22 cellular contexts compared by ENCODE assay signal in genomic region chr4:88216395-88216794, GRCh38.
"Had no signal": no experiment of that assay in that cellular context is flagged by ENCODE, and none has a peak within 500 bp of the region (broad histone marks: within the 10 kb centered on the region; RNA-seq: fewer than 3 reads in every experiment).

No MANE protein-coding gene starts in this region.

- DNase-seq: activated CD4-positive, alpha-beta memory T cell treated with anti-CD3 and anti-CD28 coated beads, Interleukin-2, amount 10 ng/mL, durations not matched to agents 7 days and 5 days; activated CD8-positive, alpha-beta memory T cell treated with anti-CD3 and anti-CD28 coated beads, Interleukin-2, amount 50 U/mL, for 4 hours; activated effector memory CD4-positive, alpha-beta T cell treated with anti-CD3 and anti-CD28 coated beads, Interleukin-2, amount 50 U/mL, for 16 hours; activated T-cell treated with anti-CD3 and anti-CD28 coated beads, Interleukin-2, amount 50 U/mL, for 48 hours; amniotic stem cell; caudate nucleus; esophagus squamous epithelium; hippocampal formation; kidney; mesendoderm; nucleus accumbens; right cardiac atrium; stimulated activated CD4-positive, alpha-beta T cell treated with anti-CD3 and anti-CD28 coated beads, Interleukin-4, amount 100 ng/mL, for 4 hours; stimulated activated CD8-positive, alpha-beta memory T cell treated with anti-CD3 and anti-CD28 coated beads, Interleukin-4, amount 100 ng/mL, for 48 hours; stimulated activated naive CD8-positive, alpha-beta T cell treated with anti-CD3 and anti-CD28 coated beads, Interleukin-15, Interleukin-2, amounts not matched to agents 100 U/mL and 50 U/mL, for 24 hours; T-helper 1 cell; T1000 had no signal

- H3K9me3 ChIP-seq: esophagus squamous epithelium, prostate gland had no signal

- H3K27ac Mint-ChIP-seq: activated CD4-positive, alpha-beta memory T cell treated with anti-CD3 and anti-CD28 coated beads, Interleukin-2, amount 10 ng/mL, durations not matched to agents 7 days and 5 days; activated naive CD4-positive, alpha-beta T cell treated with anti-CD3 and anti-CD28 coated beads, Interleukin-2, amount 50 U/mL, for 24 hours; nephron had no signal

- ATAC-seq: stimulated activated naive CD8-positive, alpha-beta T cell treated with anti-CD3 and anti-CD28 coated beads, Interleukin-15, Interleukin-2, amounts not matched to agents 100 U/mL and 50 U/mL, for 24 hours had no signal

- H3K4me2 ChIP-seq: smooth muscle cell had no signal

- H3K36me3 ChIP-seq: esophagus squamous epithelium, prostate gland had no signal

- H3K4me3 Mint-ChIP-seq: activated CD4-positive, alpha-beta memory T cell treated with anti-CD3 and anti-CD28 coated beads, Interleukin-2, amount 10 ng/mL, durations not matched to agents 7 days and 5 days; activated naive CD4-positive, alpha-beta T cell treated with anti-CD3 and anti-CD28 coated beads, Interleukin-2, amount 50 U/mL, for 24 hours; nephron had no signal

- FAIRE-seq: colon, kidney had no signal

- H3K9me3 Mint-ChIP-seq: activated naive CD4-positive, alpha-beta T cell treated with anti-CD3 and anti-CD28 coated beads, Interleukin-2, amount 50 U/mL, for 24 hours had no signal

- H3K4me1 ChIP-seq: prostate gland had no signal

- H3K27ac ChIP-seq: esophagus squamous epithelium, prostate gland had no signal

- H3K27me3 ChIP-seq: esophagus squamous epithelium had no signal

- H3K4me3 ChIP-seq: esophagus squamous epithelium, prostate gland, smooth muscle cell had no signal

- H3K36me3 Mint-ChIP-seq: activated naive CD4-positive, alpha-beta T cell treated with anti-CD3 and anti-CD28 coated beads, Interleukin-2, amount 50 U/mL, for 24 hours had no signal
